In genomic region chr5:154053468-154053867, GRCh38 we compare ENCODE assay signal across 24 cellular contexts.
"Had no signal": no experiment of that assay in that cellular context is flagged by ENCODE, and none has a peak within 500 bp of the region (broad histone marks: within the 10 kb centered on the region; RNA-seq: fewer than 3 reads in every experiment).

No MANE protein-coding gene starts in this region.

- H3K4me3 Mint-ChIP-seq: memory B cell; natural killer cell treated with Interleukin-12 subunit alpha and Interleukin-12 subunit beta and Interleukin-15 and Interleukin-18, amount 100 ng/mL, for 72 hours; neural crest cell; stimulated activated naive CD8-positive, alpha-beta T cell treated with anti-CD3 and anti-CD28 coated beads, Interleukin-15, amount 100 ng/mL, for 72 hours had no signal

- H3K27ac Mint-ChIP-seq: memory B cell; natural killer cell treated with Interleukin-12 subunit alpha and Interleukin-12 subunit beta and Interleukin-15 and Interleukin-18, amount 100 ng/mL, for 72 hours; progenitor cell of endocrine pancreas; stimulated activated naive CD8-positive, alpha-beta T cell treated with anti-CD3 and anti-CD28 coated beads, Interleukin-15, amount 100 ng/mL, for 72 hours had no signal

- H3K4me1 Mint-ChIP-seq: neural crest cell had no signal

- H3K9me3 Mint-ChIP-seq: memory B cell; naive B cell; natural killer cell treated with Interleukin-12 subunit alpha and Interleukin-12 subunit beta and Interleukin-15 and Interleukin-18, amount 100 ng/mL, for 72 hours; neural crest cell; stimulated activated naive CD8-positive, alpha-beta T cell treated with anti-CD3 and anti-CD28 coated beads, Interleukin-15, amount 100 ng/mL, for 72 hours had no signal

- H3K9me3 ChIP-seq: gastrocnemius medialis, lower lobe of right lung, mucosa of descending colon, neutrophil, right lobe of liver, suprapubic skin, transverse colon, upper lobe of right lung, uterus had no signal

- ATAC-seq: gastrocnemius medialis; left ventricle myocardium superior; lower lobe of right lung; mucosa of descending colon; natural killer cell treated with Interleukin-12 subunit alpha and Interleukin-12 subunit beta and Interleukin-15 and Interleukin-18, amount 100 ng/mL, for 72 hours; right lobe of liver; stimulated activated naive CD8-positive, alpha-beta T cell treated with anti-CD3 and anti-CD28 coated beads, Interleukin-15, amount 100 ng/mL, for 72 hours; upper lobe of right lung had no signal

- DNase-seq: cortex of kidney; dorsolateral prefrontal cortex; effector CD4-positive, alpha-beta T cell; gastrocnemius medialis; head of caudate nucleus; left ventricle myocardium superior; lower lobe of right lung; mucosa of descending colon; naive B cell; right lobe of liver; small intestine; stimulated activated CD4-positive, alpha-beta T cell treated with anti-CD3 and anti-CD28 coated beads, Interleukin-15, amount 100 ng/mL, for 24 hours; stimulated activated CD4-positive, alpha-beta T cell treated with anti-CD3 and anti-CD28 coated beads, Interleukin-2, amount 100 ng/mL, for 48 hours; stimulated activated naive CD4-positive, alpha-beta T cell; stimulated activated naive CD8-positive, alpha-beta T cell treated with anti-CD3 and anti-CD28 coated beads, Interleukin-15, amount 100 ng/mL, for 72 hours; transverse colon; upper lobe of right lung; uterus had no signal

- H3K27me3 Mint-ChIP-seq: memory B cell; naive B cell; natural killer cell treated with Interleukin-12 subunit alpha and Interleukin-12 subunit beta and Interleukin-15 and Interleukin-18, amount 100 ng/mL, for 72 hours; progenitor cell of endocrine pancreas; stimulated activated naive CD8-positive, alpha-beta T cell treated with anti-CD3 and anti-CD28 coated beads, Interleukin-15, amount 100 ng/mL, for 72 hours had no signal
